In the genomic region with DNA sequence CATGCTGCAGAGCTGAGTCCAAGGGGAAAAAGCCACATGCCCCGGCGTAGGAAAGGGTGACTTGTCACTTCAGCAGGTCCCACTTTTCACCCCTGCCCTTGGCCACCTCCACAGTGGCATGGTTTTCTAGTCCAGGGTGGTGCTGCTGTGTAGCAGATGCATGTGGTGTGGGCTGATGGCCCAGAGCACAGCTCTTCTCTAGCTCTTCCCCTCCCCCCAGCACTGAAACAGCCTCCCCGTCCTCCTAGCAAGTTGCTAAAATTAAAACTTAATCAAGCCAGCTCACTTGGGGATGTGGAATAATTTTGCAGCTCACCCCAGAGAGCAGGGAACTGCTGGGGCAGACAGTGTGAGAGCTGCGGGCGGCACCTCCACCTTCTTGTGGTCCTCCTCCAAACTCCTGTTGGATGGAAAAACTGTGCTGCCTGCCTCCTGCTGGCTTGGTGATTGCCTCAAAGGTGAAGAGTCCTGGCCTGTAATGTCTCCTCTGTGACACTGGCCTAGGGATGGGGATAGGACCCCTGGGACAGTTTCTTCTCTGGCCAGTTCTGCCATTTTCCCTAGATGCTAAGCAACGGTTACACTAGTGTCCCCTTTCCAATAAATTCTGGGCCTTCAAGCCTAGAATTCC, we compare ENCODE assay signal across 22 cellular contexts.
DNase-seq lines count a peak whose midpoint lies in the region; ATAC-seq and TF ChIP-seq lines count a peak whose summit lies in the region.
"Had no signal": no experiment of that assay in that cellular context is flagged by ENCODE, and none has a peak within 500 bp of the region (broad histone marks: within the 10 kb centered on the region; RNA-seq: fewer than 3 reads in every experiment).

No MANE protein-coding gene starts in this region.

- H3K36me3 ChIP-seq in heart left ventricle = no peaks in the 10 kb centered on the region
- H3K36me3 ChIP-seq: Peyer's patch, SJCRH30 had no signal

- H3K27ac ChIP-seq in heart left ventricle = peak overlapping the region in 4 of 12 donors; percentile 14 to 62 (median 46)
- H3K27ac ChIP-seq in layer of hippocampus (ENCODE audit: low read depth, low read length) = peak overlapping the region; percentile 31
- H3K27ac ChIP-seq: 22Rv1, Peyer's patch, SJCRH30 had no signal

- no peak for TF ChIP-seq CTCF in heart left ventricle (IDR thresholded peaks at IDR 0.05)

- H3K4me1 ChIP-seq in heart left ventricle = peaks cover 0 to 33% (median 9%) of the 10 kb centered on the region in 12 donors
- H3K4me1 ChIP-seq: Peyer's patch, SJCRH30 had no signal

- DNase-seq in Right ventricle myocardium inferior (ENCODE audit: missing footprints) = no peak
- DNase-seq in cardiac septum (ENCODE audit: low spot score) = no peak
- peak in 4 of 5 donors; percentile 46 to 79 (median 47) for DNase-seq in heart left ventricle
- no peak for DNase-seq in CD1c-positive myeloid dendritic cell (ENCODE audit: extremely low spot score)
- no peak for DNase-seq in NCI-H1436 (lab: John Stamatoyannopoulos, UW)
- no peak for DNase-seq in stimulated activated CD4-positive, alpha-beta T cell treated with anti-CD3 and anti-CD28 coated beads, Interleukin-1b, Interleukin-23, amount 100 ng/mL, for 48 hours
- DNase-seq: CD4-positive, CD25-positive, alpha-beta regulatory T cell; DMS153; DND-41; Kasumi-1; NCI-H1105 treated with DMSO at 0.1 percent for 48 hours; NCI-H1694; NCI-H2081; NCI-H226; NCI-H510A; NCI-H69; Peyer's patch; SJCRH30 had no signal

- H3K27me3 ChIP-seq in heart left ventricle = peaks cover 0 to 6% (median 0%) of the 10 kb centered on the region in 9 donors
- no peaks in the 10 kb centered on the region for H3K27me3 ChIP-seq in layer of hippocampus (ENCODE audit: control insufficient read depth, insufficient read depth, low read length)
- H3K27me3 ChIP-seq: Peyer's patch had no signal

- 49 to 59% (median 51%) methylated on average over 6 of the region's 6 CpGs for WGBS in heart left ventricle, 4 donors

- intact Hi-C loops in Right ventricle myocardium inferior (cut with DNase I) (loop anchor here (5.0 kb wide), 1 partner anchor 74 kb away; no protein-coding TSS in a partner anchor), cardiac septum (cut with DNase I) (loop anchor here (2.0 to 5.0 kb wide), 2 partner anchors 72 to 284 kb away; partner anchors contain the start of gene DMAP1), heart left ventricle (cut with DNase I) (loop anchor here in 5 of 10 donors (5.0 kb wide), 4 partner anchors 74 to 279 kb away; no protein-coding TSS in a partner anchor)

- TF ChIP-seq POLR2A in heart left ventricle (IDR thresholded peaks at IDR 0.05) = no peak

- no peak overlapping the region for H3K4me3 ChIP-seq in heart left ventricle
- H3K4me3 ChIP-seq: Peyer's patch, SJCRH30 had no signal

- H3K9me3 ChIP-seq in heart left ventricle = no peaks in the 10 kb centered on the region
- H3K9me3 ChIP-seq: Peyer's patch, SJCRH30 had no signal

- ATAC-seq in Right ventricle myocardium inferior (peak; percentile 86), heart left ventricle (peak; percentile 84 to 88 (median 86)), HG02642 (IDR thresholded peaks at IDR 0.05; ENCODE audit: poor library complexity, unreplicated experiment) (no peak)
- ATAC-seq: SK-N-SH treated with all-trans-retinoic acid at 6 μM for 48 hours had no signal

Comparison
In these comparisons a context has a peak if more than half of its experiments do, and no peak if none do; other contexts are left out.
1. DNase-seq: peak in heart left ventricle (4 of 5); none in Right ventricle myocardium inferior (single experiment), cardiac septum (single experiment), CD1c-positive myeloid dendritic cell (single experiment), NCI-H1436 (single experiment) and stimulated activated CD4-positive, alpha-beta T cell treated with anti-CD3 and anti-CD28 coated beads, Interleukin-1b, Interleukin-23, amount 100 ng/mL, for 48 hours (single experiment).